ENCODE assay signal across 9 cellular contexts in the genomic region with DNA sequence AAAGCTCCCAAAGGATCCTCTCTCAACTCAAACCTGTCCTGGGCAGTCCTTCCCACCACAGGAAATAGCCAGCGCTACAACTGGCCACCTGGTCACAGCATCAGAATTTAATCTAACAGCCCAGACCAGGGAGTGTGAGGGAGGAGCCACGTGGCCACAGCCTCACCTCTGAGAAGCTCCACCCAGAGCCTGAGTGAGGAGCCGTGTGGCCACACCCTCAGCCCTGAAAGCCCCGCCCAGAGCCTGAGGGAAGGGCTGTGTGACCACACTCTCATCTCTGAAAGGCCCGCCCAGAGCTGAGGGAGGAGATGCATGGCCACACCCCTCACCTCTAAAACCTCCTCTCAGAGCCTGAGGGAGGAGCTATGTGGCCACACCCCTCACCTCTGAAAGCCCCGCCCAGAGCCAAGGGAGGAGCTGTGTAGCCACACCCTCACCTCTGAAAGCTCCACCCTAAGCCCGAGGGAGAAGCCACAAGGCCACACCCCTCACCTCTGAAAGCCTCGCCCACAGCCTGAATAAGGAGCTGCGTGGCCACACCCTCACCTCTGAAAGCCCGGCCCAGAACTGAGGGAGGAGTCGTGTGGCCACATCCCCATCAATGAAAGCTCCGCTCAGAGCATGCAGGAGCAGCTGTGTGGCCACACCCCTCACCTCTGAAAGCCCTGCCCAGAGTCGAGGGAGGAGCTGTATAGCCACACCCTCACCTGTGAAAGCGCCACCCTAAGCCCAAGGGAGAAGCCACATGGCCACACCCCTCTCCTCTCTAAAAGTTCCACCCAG. TPM values are rescaled to one million over a fixed set of nuclear protein-coding genes. Genes with fewer than 3 reads are reported as not detected.
DNase-seq lines count a peak whose midpoint lies in the region; ATAC-seq and TF ChIP-seq lines count a peak whose summit lies in the region.
"Had no signal": no experiment of that assay in that cellular context is flagged by ENCODE, and none has a peak within 500 bp of the region (broad histone marks: within the 10 kb centered on the region; RNA-seq: fewer than 3 reads in every experiment).

No MANE protein-coding gene starts in this region.

- no TSS peak for BruUV-seq in IMR-90 (replicated peaks; lab: Mats Ljungman, UMichigan)

- no peak overlapping the region for H3K9ac ChIP-seq in IMR-90 (ENCODE audit: low read depth, low read length)

- peak overlapping the region; percentile 33 for H2AFZ ChIP-seq in IMR-90 (replicated peaks; ENCODE audit: low read length, poor library complexity)

- H4K5ac ChIP-seq in IMR-90 (ENCODE audit: low read depth, low read length) = no peak overlapping the region

- no peak overlapping the region for H4K8ac ChIP-seq in IMR-90 (ENCODE audit: low read depth in 2 of 2, low read length in 2 of 2)

- H3K36me3 ChIP-seq in IMR-90 (ENCODE audit: control insufficient read depth, insufficient read depth, low read length) = no peaks in the 10 kb centered on the region

- no peak overlapping the region for H2BK120ac ChIP-seq in IMR-90 (ENCODE audit: low read depth, low read length)

- no peak overlapping the region for H2BK5ac ChIP-seq in IMR-90 (ENCODE audit: low read depth, low read length, poor library complexity, severe bottlenecking)

- no peak overlapping the region for H2AK5ac ChIP-seq in IMR-90 (ENCODE audit: low read depth, low read length)

- H4K20me1 ChIP-seq in IMR-90 (ENCODE audit: insufficient read depth, low read length) = no peaks in the 10 kb centered on the region

- CTCF ChIA-PET in IMR-90 (lab: Yijun Ruan, JAX) = interaction anchor here (0.6 kb wide), 1 partner anchor 30 kb away, joined by 3 read pairs; no protein-coding TSS in a partner anchor

- no peak overlapping the region for H3K18ac ChIP-seq in IMR-90 (ENCODE audit: low read depth, low read length)

- dilution Hi-C loops in IMR-90 (cut with HindIII; ENCODE audit: low sequenced_read_pairs, unreplicated experiment) = no loop called here

- H3K56ac ChIP-seq in IMR-90 (ENCODE audit: extremely low read depth, insufficient read depth, low read length) = no peak overlapping the region

- TF ChIP-seq CTCF in IMR-90 (conservative IDR thresholded peaks at IDR 0.05; ENCODE audit: low read depth, low read length) = no peak

- H3K4me2 ChIP-seq in IMR-90 (ENCODE audit: low read depth, low read length) = no peak overlapping the region

- ATAC-seq in GM21723 (IDR thresholded peaks at IDR 0.05; ENCODE audit: unreplicated experiment) = peak; percentile 87
- peak; percentile 54 for ATAC-seq in IMR-90 (ENCODE audit: low read depth)

- in situ Hi-C loops in IMR-90 (cut with MboI; ENCODE audit: low sequenced_read_pairs) = no loop called here

- no peak for TF ChIP-seq POLR2A in IMR-90 (IDR thresholded peaks at IDR 0.05; ENCODE audit: low read depth, low read length)

- H2BK20ac ChIP-seq in IMR-90 (ENCODE audit: low read depth, low read length) = no peak overlapping the region

- peaks cover 4% of the 10 kb centered on the region for H3K9me3 ChIP-seq in IMR-90 (ENCODE audit: control insufficient read depth, insufficient read depth, low read length)

- H3K27ac ChIP-seq in IMR-90 (ENCODE audit: insufficient read depth, low read length) = no peak overlapping the region

- no peak overlapping the region for H3K4me3 ChIP-seq in IMR-90 (ENCODE audit: insufficient read depth, low read depth, low read length)

- H3K4ac ChIP-seq in IMR-90 (ENCODE audit: low read depth, low read length) = no peak overlapping the region

- intact Hi-C loops in IMR-90 (cut with micrococcal nuclease) = no loop called here

- H3K79me1 ChIP-seq in IMR-90 (ENCODE audit: low read depth in 1 of 2, low read length in 2 of 2) = no peaks in the 10 kb centered on the region

- no peak overlapping the region for H2AK9ac ChIP-seq in IMR-90 (replicated peaks; ENCODE audit: low read depth, low read length, poor library complexity)

- H3K27me3 ChIP-seq in IMR-90 (ENCODE audit: control insufficient read depth, insufficient read depth, low read length) = peaks cover 35% of the 10 kb centered on the region

- H4K91ac ChIP-seq in IMR-90 (ENCODE audit: insufficient read depth, low read depth, low read length) = no peak overlapping the region

- H3K9me1 ChIP-seq in IMR-90 (ENCODE audit: insufficient read depth, low read length) = no peaks in the 10 kb centered on the region

- POLR2A ChIA-PET in IMR-90 (lab: Charles Lee; ENCODE audit: unreplicated experiment) = no interaction called here

- no peak for TF ChIP-seq RAD21 in IMR-90 (IDR thresholded peaks at IDR 0.05; ENCODE audit: low read length)

- 18% methylated on average over 3 of the region's 14 CpGs; no CpG with 5 or more reads in 1 of the 2 experiments for WGBS in IMR-90 (ENCODE audit: extremely low coverage in 2 of 2, insufficient read length in 1 of 2), 2 experiments

- H3K14ac ChIP-seq in IMR-90 (replicated peaks; ENCODE audit: low read depth, low read length) = no peak overlapping the region

- DNase-seq in ELR (ENCODE audit: low read depth) (peak; percentile 89), IMR-90 (peak; percentile 2), SIG-M5 treated with dmso at 0.1 percent for 504 hours (lab: John Stamatoyannopoulos, UW; ENCODE audit: unreplicated experiment) (peak; percentile 99), iPS-NIHi7 (ENCODE audit: extremely low spot score) (peak; percentile 96), amniotic stem cell (lab: John Stamatoyannopoulos, UW) (no peak)
- DNase-seq in activated naive CD4-positive, alpha-beta T cell treated with Interleukin-2 at 50 U/mL for 16 hours = peak; percentile 34
- DNase-seq in stimulated activated CD8-positive, alpha-beta memory T cell treated with anti-CD3 and anti-CD28 coated beads, Interleukin-12 subunit alpha, Interleukin-12 subunit beta, amount 100 ng/mL, for 24 hours (ENCODE audit: extremely low read depth) = peak; percentile 15

- no peak overlapping the region for H3K23ac ChIP-seq in IMR-90 (ENCODE audit: low read depth, low read length)

- no peaks in the 10 kb centered on the region for H3K4me1 ChIP-seq in IMR-90 (ENCODE audit: control insufficient read depth, insufficient read depth, low read length)

- H2BK15ac ChIP-seq in IMR-90 (ENCODE audit: low read depth, low read length) = no peak overlapping the region

TF ChIP-seq in IMR-90, 13 proteins besides CTCF, POLR2A, EP300 and RAD21:
- TF ChIP-seq CEBPB (IDR thresholded peaks at IDR 0.05; ENCODE audit: low read depth, low read length) = no peak
- no peak for TF ChIP-seq MXI1 (IDR thresholded peaks at IDR 0.05; ENCODE audit: borderline replicate concordance, low read depth, low read length)
- no peak for TF ChIP-seq RFX5 (IDR thresholded peaks at IDR 0.05; ENCODE audit: low read depth, low read length)

RNA-seq across cellular contexts. Expression of a gene that starts 28.6 kb away (rescaled TPM):
- total RNA-seq in IMR-90 (2012; rRNA removed) = not detected in 2 replicates
- polyA plus RNA-seq in IMR-90 (2012; rRNA removed) = not detected in 2 replicates
- not detected in 2 replicates for polyA plus RNA-seq in IMR-90 (2012; cell fraction: cytosol; rRNA removed)
- not detected in 2 replicates for polyA plus RNA-seq in IMR-90 (2012; cell fraction: nucleus; rRNA removed; ENCODE audit: low replicate concordance)
- total RNA-seq: T-helper 2 cell treated with Interferon-gamma antibody and Interleukin-4, amounts not matched to agents 100 ng/mL and 5 ng/mL, for 36 hours had no signal

RNA-seq across cellular contexts. Expression of a gene that starts 45.9 kb away (rescaled TPM):
- total RNA-seq in IMR-90 (2012; rRNA removed) = under 0.01 TPM in 1 of 2 replicates, not detected in the other
- 0.26 and 0.27 TPM in 2 replicates for polyA plus RNA-seq in IMR-90 (2012; rRNA removed)
- 0.25 and 0.44 TPM in 2 replicates for polyA plus RNA-seq in IMR-90 (2012; cell fraction: cytosol; rRNA removed)
- polyA plus RNA-seq in IMR-90 (2012; cell fraction: nucleus; rRNA removed; ENCODE audit: low replicate concordance) = 0.65 and 1.1 TPM in 2 replicates
- total RNA-seq: T-helper 2 cell treated with Interferon-gamma antibody and Interleukin-4, amounts not matched to agents 100 ng/mL and 5 ng/mL, for 36 hours had no signal
